ENCODE assay signal across 20 cellular contexts in genomic region chr10:128914681-128915080, GRCh38.
"Had no signal": no experiment of that assay in that cellular context is flagged by ENCODE, and none has a peak within 500 bp of the region (broad histone marks: within the 10 kb centered on the region; RNA-seq: fewer than 3 reads in every experiment).

No MANE protein-coding gene starts in this region.

- H3K4me3 Mint-ChIP-seq: activated CD4-positive, alpha-beta memory T cell treated with anti-CD3 and anti-CD28 coated beads for 36 hours; activated naive CD4-positive, alpha-beta T cell treated with anti-CD3 and anti-CD28 coated beads, Interleukin-2, amount 50 U/mL, for 24 hours; activated T-cell treated with anti-CD3 and anti-CD28 coated beads, Interleukin-2, amount 50 U/mL, for 4 hours; natural killer cell treated with Interleukin-12 subunit alpha and Interleukin-12 subunit beta and Interleukin-15 and Interleukin-18, amount 100 ng/mL, for 72 hours; stimulated activated effector memory CD8-positive, alpha-beta T cell treated with anti-CD3 and anti-CD28 coated beads, Interleukin-12 subunit alpha, Interleukin-12 subunit beta, amount 100 ng/mL, for 72 hours had no signal

- H3K27me3 ChIP-seq: adrenal gland, thyroid gland had no signal

- H3K4me3 ChIP-seq: adrenal gland, thyroid gland had no signal

- FAIRE-seq: endothelial cell of umbilical vein had no signal

- H3K27me3 Mint-ChIP-seq: activated CD4-positive, alpha-beta memory T cell treated with anti-CD3 and anti-CD28 coated beads for 36 hours; activated naive CD4-positive, alpha-beta T cell treated with anti-CD3 and anti-CD28 coated beads, Interleukin-2, amount 50 U/mL, for 24 hours had no signal

- DNase-seq: activated CD4-positive, alpha-beta memory T cell treated with anti-CD3 and anti-CD28 coated beads for 36 hours; activated effector memory CD4-positive, alpha-beta T cell treated with Interleukin-2 at 50 U/mL for 16 hours; activated T-cell treated with anti-CD3 and anti-CD28 coated beads, Interleukin-2, amount 50 U/mL, for 4 hours; central memory CD4-positive, alpha-beta T cell; cortex of kidney; effector CD4-positive, alpha-beta T cell; foreskin melanocyte; islet precursor cell; mesenchymal stem cell; stimulated activated CD4-positive, alpha-beta T cell treated with anti-CD3 and anti-CD28 coated beads, Interleukin-12 subunit alpha, Interleukin-12 subunit beta, amount 100 ng/mL, for 4 hours; stimulated activated CD4-positive, alpha-beta T cell treated with anti-CD3 and anti-CD28 coated beads, Interleukin-2, amount 100 ng/mL, for 24 hours; thyroid gland had no signal

- H3K4me1 Mint-ChIP-seq: stimulated activated effector memory CD8-positive, alpha-beta T cell treated with anti-CD3 and anti-CD28 coated beads, Interleukin-12 subunit alpha, Interleukin-12 subunit beta, amount 100 ng/mL, for 72 hours had no signal

- ATAC-seq: activated T-cell treated with anti-CD3 and anti-CD28 coated beads, Interleukin-2, amount 50 U/mL, for 4 hours; left lobe of liver; stimulated activated effector memory CD8-positive, alpha-beta T cell treated with anti-CD3 and anti-CD28 coated beads, Interleukin-12 subunit alpha, Interleukin-12 subunit beta, amount 100 ng/mL, for 72 hours had no signal

- H3K36me3 ChIP-seq: adrenal gland, thyroid gland had no signal

- H3K27ac Mint-ChIP-seq: activated CD4-positive, alpha-beta memory T cell treated with anti-CD3 and anti-CD28 coated beads for 36 hours; activated naive CD4-positive, alpha-beta T cell treated with anti-CD3 and anti-CD28 coated beads, Interleukin-2, amount 50 U/mL, for 24 hours; natural killer cell treated with Interleukin-12 subunit alpha and Interleukin-12 subunit beta and Interleukin-15 and Interleukin-18, amount 100 ng/mL, for 72 hours; progenitor cell of endocrine pancreas; stimulated activated effector memory CD8-positive, alpha-beta T cell treated with anti-CD3 and anti-CD28 coated beads, Interleukin-12 subunit alpha, Interleukin-12 subunit beta, amount 100 ng/mL, for 72 hours had no signal

- H3K27ac ChIP-seq: adrenal gland, thyroid gland, VCaP had no signal

- H3K4me1 ChIP-seq: adrenal gland, thyroid gland had no signal

- H3K36me3 Mint-ChIP-seq: activated CD4-positive, alpha-beta memory T cell treated with anti-CD3 and anti-CD28 coated beads for 36 hours; activated naive CD4-positive, alpha-beta T cell treated with anti-CD3 and anti-CD28 coated beads, Interleukin-2, amount 50 U/mL, for 24 hours; natural killer cell treated with Interleukin-12 subunit alpha and Interleukin-12 subunit beta and Interleukin-15 and Interleukin-18, amount 100 ng/mL, for 72 hours; stimulated activated effector memory CD8-positive, alpha-beta T cell treated with anti-CD3 and anti-CD28 coated beads, Interleukin-12 subunit alpha, Interleukin-12 subunit beta, amount 100 ng/mL, for 72 hours had no signal

- H3K9me3 ChIP-seq: adrenal gland, thyroid gland had no signal

- H3K9me3 Mint-ChIP-seq: activated CD4-positive, alpha-beta memory T cell treated with anti-CD3 and anti-CD28 coated beads for 36 hours; activated naive CD4-positive, alpha-beta T cell treated with anti-CD3 and anti-CD28 coated beads, Interleukin-2, amount 50 U/mL, for 24 hours; activated T-cell treated with anti-CD3 and anti-CD28 coated beads, Interleukin-2, amount 50 U/mL, for 4 hours; natural killer cell treated with Interleukin-12 subunit alpha and Interleukin-12 subunit beta and Interleukin-15 and Interleukin-18, amount 100 ng/mL, for 72 hours; stimulated activated effector memory CD8-positive, alpha-beta T cell treated with anti-CD3 and anti-CD28 coated beads, Interleukin-12 subunit alpha, Interleukin-12 subunit beta, amount 100 ng/mL, for 72 hours had no signal
